In genomic region chr10:113420057-113420732, GRCh38 we compare ENCODE assay signal across 1 cellular context.
A peak's percentile ranks its signal among the peaks of the same experiment; 100 is the strongest.
TF ChIP-seq lines count a peak whose summit lies in the region.

No MANE protein-coding gene starts in this region.

TF ChIP-seq in K562, 482 proteins besides CTCF, POLR2A, EP300 and RAD21 (continued from another document):
- TF ChIP-seq, protein P1, sequence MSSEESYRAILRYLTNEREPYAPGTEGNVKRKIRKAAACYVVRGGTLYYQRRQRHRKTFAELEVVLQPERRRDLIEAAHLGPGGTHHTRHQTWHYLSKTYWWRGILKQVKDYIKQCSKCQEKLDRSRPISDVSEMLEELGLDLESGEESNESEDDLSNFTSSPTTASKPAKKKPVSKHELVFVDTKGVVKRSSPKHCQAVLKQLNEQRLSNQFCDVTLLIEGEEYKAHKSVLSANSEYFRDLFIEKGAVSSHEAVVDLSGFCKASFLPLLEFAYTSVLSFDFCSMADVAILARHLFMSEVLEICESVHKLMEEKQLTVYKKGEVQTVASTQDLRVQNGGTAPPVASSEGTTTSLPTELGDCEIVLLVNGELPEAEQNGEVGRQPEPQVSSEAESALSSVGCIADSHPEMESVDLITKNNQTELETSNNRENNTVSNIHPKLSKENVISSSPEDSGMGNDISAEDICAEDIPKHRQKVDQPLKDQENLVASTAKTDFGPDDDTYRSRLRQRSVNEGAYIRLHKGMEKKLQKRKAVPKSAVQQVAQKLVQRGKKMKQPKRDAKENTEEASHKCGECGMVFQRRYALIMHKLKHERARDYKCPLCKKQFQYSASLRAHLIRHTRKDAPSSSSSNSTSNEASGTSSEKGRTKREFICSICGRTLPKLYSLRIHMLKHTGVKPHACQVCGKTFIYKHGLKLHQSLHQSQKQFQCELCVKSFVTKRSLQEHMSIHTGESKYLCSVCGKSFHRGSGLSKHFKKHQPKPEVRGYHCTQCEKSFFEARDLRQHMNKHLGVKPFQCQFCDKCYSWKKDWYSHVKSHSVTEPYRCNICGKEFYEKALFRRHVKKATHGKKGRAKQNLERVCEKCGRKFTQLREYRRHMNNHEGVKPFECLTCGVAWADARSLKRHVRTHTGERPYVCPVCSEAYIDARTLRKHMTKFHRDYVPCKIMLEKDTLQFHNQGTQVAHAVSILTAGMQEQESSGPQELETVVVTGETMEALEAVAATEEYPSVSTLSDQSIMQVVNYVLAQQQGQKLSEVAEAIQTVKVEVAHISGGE (CRISPR knock-in tag; IDR thresholded peaks at IDR 0.05): no peak
- TF ChIP-seq KLF6 (CRISPR knock-in tag; IDR thresholded peaks at IDR 0.05; ENCODE audit: borderline replicate concordance) (no peak), ZNF354B (CRISPR knock-in tag; IDR thresholded peaks at IDR 0.05) (peak; percentile 16; the same call in 1 of the 2 replicates), CAMTA2 (CRISPR knock-in tag; conservative IDR thresholded peaks at IDR 0.05) (no peak), ZNF507 (tag; conservative IDR thresholded peaks at IDR 0.05) (peak; percentile 82), ZNF699 (CRISPR knock-in tag; IDR thresholded peaks at IDR 0.05; ENCODE audit: insufficient replicate concordance) (no peak), ZNF280A (IDR thresholded peaks at IDR 0.05; ENCODE audit: low read depth, partially characterized antibody) (no peak)
